Comparison of ENCODE assay signal across 8 cellular contexts in the genomic region with DNA sequence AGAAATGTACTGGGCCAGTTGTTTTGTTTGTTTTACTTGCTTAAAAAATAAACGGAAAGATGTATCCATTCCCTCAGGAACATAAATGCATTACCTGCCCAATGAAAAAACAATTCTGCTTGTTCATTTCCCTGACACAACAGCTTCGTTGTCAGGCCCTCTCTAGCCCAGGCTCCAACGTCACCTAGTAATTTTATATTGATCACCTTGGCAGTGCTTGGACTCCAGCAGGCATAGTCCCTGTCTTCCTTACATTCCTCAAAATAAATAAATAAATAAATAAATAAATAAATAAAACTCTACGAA. TPM values are rescaled to one million over a fixed set of nuclear protein-coding genes. Genes with fewer than 3 reads are reported as not detected.
DNase-seq lines count a peak whose midpoint lies in the region; FAIRE-seq and TF ChIP-seq lines count a peak whose summit lies in the region.

No MANE protein-coding gene starts in this region.

- no peak overlapping the region for H3K23ac ChIP-seq in trophoblast cell (ENCODE audit: low read length)

- peak overlapping the region; percentile 98 for H3K4me3 ChIP-seq in OCI-LY1 (ENCODE audit: low read depth, low read length, poor library complexity, severe bottlenecking)
- peak overlapping the region; percentile 92 for H3K4me3 ChIP-seq in epithelial cell of esophagus (ENCODE audit: low read length)
- no peak overlapping the region for H3K4me3 ChIP-seq in trophoblast cell (ENCODE audit: low read depth, low read length)

- H2BK12ac ChIP-seq in trophoblast cell (ENCODE audit: low read length): no peak overlapping the region

- H4K91ac ChIP-seq in trophoblast cell (ENCODE audit: low read depth, low read length): no peak overlapping the region

- H3K27me3 ChIP-seq in OCI-LY1 (ENCODE audit: insufficient read depth, low read length): no peaks in the 10 kb centered on the region
- no peaks in the 10 kb centered on the region for H3K27me3 ChIP-seq in trophoblast cell (ENCODE audit: insufficient read depth, low read length)

- H3K4me2 ChIP-seq in OCI-LY1 (ENCODE audit: low read length): peak overlapping the region; percentile 78
- H3K4me2 ChIP-seq in trophoblast cell (ENCODE audit: low read length): peak overlapping the region; percentile 66

- peaks cover 45% of the 10 kb centered on the region for H3K4me1 ChIP-seq in OCI-LY1 (ENCODE audit: insufficient read depth, low read length, severe bottlenecking)
- H3K4me1 ChIP-seq in trophoblast cell (ENCODE audit: control insufficient read depth in 1 of 2, insufficient read depth in 2 of 2, low read length in 2 of 2): no peaks in the 10 kb centered on the region

- H4K8ac ChIP-seq in trophoblast cell (ENCODE audit: low read depth, low read length): no peak overlapping the region

- H3K79me1 ChIP-seq in trophoblast cell (ENCODE audit: low read length): peaks cover 15% of the 10 kb centered on the region

- no peaks in the 10 kb centered on the region for H3F3A ChIP-seq in OCI-LY1 (ENCODE audit: insufficient read depth, low read length)

- H3K18ac ChIP-seq in trophoblast cell (ENCODE audit: low read length): no peak overlapping the region

- peak overlapping the region; percentile 85 for H3K27ac ChIP-seq in OCI-LY1 (ENCODE audit: low read depth, low read length, poor library complexity, severe bottlenecking)
- H3K27ac ChIP-seq in trophoblast cell (ENCODE audit: low read depth, low read length): no peak overlapping the region

- H3K79me2 ChIP-seq in OCI-LY1 (ENCODE audit: insufficient read depth, low read length): peaks cover 75% of the 10 kb centered on the region
- peaks cover 11% of the 10 kb centered on the region for H3K79me2 ChIP-seq in trophoblast cell (ENCODE audit: control insufficient read depth, insufficient read depth, low read length, poor library complexity)

- H2AK5ac ChIP-seq in trophoblast cell (ENCODE audit: low read length): no peak overlapping the region

- no peak overlapping the region for H2BK5ac ChIP-seq in trophoblast cell (ENCODE audit: low read depth, low read length, poor library complexity)

- H3K14ac ChIP-seq in trophoblast cell (ENCODE audit: low read length): no peak overlapping the region

- no peaks in the 10 kb centered on the region for H3K9me2 ChIP-seq in OCI-LY1 (ENCODE audit: low read depth, low read length)

- H4K20me1 ChIP-seq in OCI-LY1 (ENCODE audit: insufficient read depth, low read length): no peaks in the 10 kb centered on the region; the same call in 1 of the 2 replicates

- no CpG with 5 or more reads among the region's 4 CpGs for WGBS in trophoblast cell (ENCODE audit: extremely low coverage, insufficient coverage, insufficient read length)

- no peak overlapping the region for H2BK120ac ChIP-seq in trophoblast cell (ENCODE audit: insufficient read depth, low read length, poor library complexity)

- H3K36me3 ChIP-seq in OCI-LY1 (ENCODE audit: insufficient read depth, low read length) (no peaks in the 10 kb centered on the region), trophoblast cell (ENCODE audit: control insufficient read depth in 1 of 2, insufficient read depth in 2 of 2, low read length in 2 of 2) (no peaks in the 10 kb centered on the region)

- no peak overlapping the region for H3K4ac ChIP-seq in trophoblast cell (ENCODE audit: low read depth, low read length)

- DNase-seq in DMS 273 (lab: John Stamatoyannopoulos, UW; ENCODE audit: unreplicated experiment): peak; percentile 56
- no peak for DNase-seq in DMS 273 treated with DMSO at 0.1 percent for 48 hours (lab: John Stamatoyannopoulos, UW)
- peak; percentile 18 for DNase-seq in epithelial cell of esophagus (ENCODE audit: low read depth)
- no peak for DNase-seq in trophoblast cell
- no peak for DNase-seq in urothelium cell line (ENCODE audit: low spot score)
- no peak for DNase-seq in GM10266 (ENCODE audit: extremely low spot score)
- no peak for DNase-seq in HuH-7 (ENCODE audit: low spot score)

- H3K9ac ChIP-seq in OCI-LY1 (ENCODE audit: low read length) (peak overlapping the region; percentile 94), trophoblast cell (ENCODE audit: low read length) (peak overlapping the region; percentile 46)

- FAIRE-seq in urothelium cell line (lab: Jason Lieb, UNC): no peak

- no peak overlapping the region for H4K12ac ChIP-seq in trophoblast cell (ENCODE audit: low read depth, low read length)

- H3K9me3 ChIP-seq in OCI-LY1 (ENCODE audit: low read length) (no peaks in the 10 kb centered on the region), trophoblast cell (ENCODE audit: insufficient read depth, low read depth, low read length) (peaks cover 1% of the 10 kb centered on the region)

- H2AFZ ChIP-seq in OCI-LY1 (ENCODE audit: low read length) (no peak overlapping the region), trophoblast cell (ENCODE audit: insufficient read depth, low read length, poor library complexity) (no peak overlapping the region)

- no peak for TF ChIP-seq CTCF in OCI-LY1 (IDR thresholded peaks at IDR 0.05; ENCODE audit: low read length)
- no peak for TF ChIP-seq CTCF in epithelial cell of esophagus (IDR thresholded peaks at IDR 0.05; ENCODE audit: insufficient read depth, low read depth, low read length, missing control alignments)
- no peak for TF ChIP-seq CTCF in GM10266 (IDR thresholded peaks at IDR 0.05; ENCODE audit: control insufficient read depth, insufficient read depth, low read depth, missing control alignments)

RNA-seq across cellular contexts. Expression of a gene that starts 1.2 kb away (rescaled TPM):
- polyA plus RNA-seq in trophoblast cell (2013): 49.0 and 50.2 TPM in 2 replicates

RNA-seq across cellular contexts. Expression of a gene that starts 2.0 kb away (rescaled TPM):
- polyA plus RNA-seq in trophoblast cell (2013): 19.6 and 20.8 TPM in 2 replicates

Comparison
In these comparisons a context has a peak if more than half of its experiments do, and no peak if none do; other contexts are left out.
1. DNase-seq: peak in DMS 273 (single experiment) and epithelial cell of esophagus (single experiment); none in DMS 273 treated with DMSO at 0.1 percent for 48 hours (single experiment), trophoblast cell (0 of 2), urothelium cell line (single experiment), GM10266 (single experiment) and HuH-7 (single experiment).